9 cellular contexts compared by ENCODE assay signal in the genomic region with DNA sequence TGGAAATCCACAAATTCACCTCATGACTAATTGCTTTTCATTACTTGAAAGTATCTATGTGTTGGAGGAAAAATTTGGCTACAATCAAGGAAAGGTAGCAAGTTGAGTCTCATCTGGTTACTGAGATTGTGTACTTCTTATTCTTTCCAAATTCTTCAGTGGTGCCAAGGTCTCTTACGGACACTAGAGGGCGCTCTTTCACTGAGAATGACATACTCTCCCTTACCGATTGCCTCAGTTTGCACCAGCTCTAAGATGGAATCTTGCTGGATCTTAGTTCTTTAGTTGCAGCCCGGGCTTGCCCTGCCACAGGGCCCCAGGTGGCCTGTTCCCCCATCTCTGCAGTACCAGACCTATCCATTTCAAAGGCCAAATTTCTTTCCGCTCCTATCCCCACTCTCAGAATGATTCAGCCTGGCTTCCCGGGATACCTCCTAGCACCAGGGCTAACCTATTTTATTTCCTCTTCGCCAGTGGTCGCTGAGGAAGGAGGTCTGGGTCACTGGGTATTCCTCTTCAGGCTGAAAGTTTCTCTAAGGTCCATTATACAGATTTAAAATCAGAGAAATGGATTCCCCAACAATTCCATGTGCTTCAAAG. TPM values are rescaled to one million over a fixed set of nuclear protein-coding genes. Genes with fewer than 3 reads are reported as not detected.
DNase-seq lines count a peak whose midpoint lies in the region; ATAC-seq and TF ChIP-seq lines count a peak whose summit lies in the region.
"Had no signal": no experiment of that assay in that cellular context is flagged by ENCODE, and none has a peak within 500 bp of the region (broad histone marks: within the 10 kb centered on the region; RNA-seq: fewer than 3 reads in every experiment).

No MANE protein-coding gene starts in this region.

- no peaks in the 10 kb centered on the region for H3K4me1 ChIP-seq in testis

- in situ Hi-C loops in T47D (cut with HindIII; ENCODE audit: low pct_unique_long_range_greater_than_20kb, low sequenced_read_pairs) = no loop called here

- H3K27me3 ChIP-seq in testis = no peaks in the 10 kb centered on the region

- no peak for TF ChIP-seq POLR2A in testis (IDR thresholded peaks at IDR 0.05)

- DNase-seq in DMS 273 treated with DMSO at 0.1 percent for 48 hours (lab: John Stamatoyannopoulos, UW) (peak; percentile 6), GM19238 (ENCODE audit: insufficient read length, low spot score) (peak; percentile 22), KG1 (lab: John Stamatoyannopoulos, UW) (peak; percentile 1), RKO (ENCODE audit: low spot score) (peak; percentile 75), T47D (ENCODE audit: low read depth in 1 of 2, low spot score in 1 of 2) (peak; percentile 4 to 47), left colon (peak in 1 of 2 donors; percentile 9), testis (peak; percentile 46)
- no peak for DNase-seq in activated CD8-positive, alpha-beta memory T cell treated with anti-CD3 and anti-CD28 coated beads, Interleukin-2, amount 50 U/mL, for 48 hours
- DNase-seq: activated B cell treated with CpG ODN at 0.5 μM for 24 hours had no signal

- TF ChIP-seq CTCF in testis (IDR thresholded peaks at IDR 0.05) = peak; percentile 52 to 69 (median 57)

- H3K4me3 ChIP-seq in testis = no peak overlapping the region

- peak; percentile 59 for ATAC-seq in left colon

- 38 to 43% methylated on average over 5 to 8 of the region's 8 CpGs for WGBS in testis, 2 donors

- no peak overlapping the region for H3K27ac ChIP-seq in testis

- H3K9me3 ChIP-seq in testis = no peaks in the 10 kb centered on the region

- intact Hi-C loops in left colon (cut with DNase I, micrococcal nuclease) = loop anchor here in 1 of 2 donors (10.0 kb wide), 1 partner anchor 533 kb away; no protein-coding TSS in a partner anchor
- intact Hi-C loops in testis (cut with DNase I; ENCODE audit: low total_unique reads) = no loop called here

- H3K36me3 ChIP-seq in testis (ENCODE audit: low read depth, missing control alignments) = no peaks in the 10 kb centered on the region

RNA-seq across cellular contexts. Expression of a gene that starts 24.6 kb away (rescaled TPM):
- total RNA-seq in left colon (not detected), testis (under 1 TPM in 1 of 2 donors, not detected in 1; 0.24 TPM)
- polyA plus RNA-seq in testis (ENCODE audit: insufficient read depth, low read depth, low replicate concordance) = not detected
- total RNA-seq: activated B cell treated with CpG ODN at 0.5 μM for 24 hours had no signal
